ENCODE assay signal across 39 cellular contexts in genomic region chr4:79341893-79342653, GRCh38. TPM values are rescaled to one million over a fixed set of nuclear protein-coding genes. Genes with fewer than 3 reads are reported as not detected.
"Had no signal": no experiment of that assay in that cellular context is flagged by ENCODE, and none has a peak within 500 bp of the region (broad histone marks: within the 10 kb centered on the region; RNA-seq: fewer than 3 reads in every experiment).

No MANE protein-coding gene starts in this region.

- FAIRE-seq: astrocyte, bronchial epithelial cell, colon had no signal

- DNase-seq: activated effector memory CD4-positive, alpha-beta T cell treated with anti-CD3 and anti-CD28 coated beads, Interleukin-2, amount 50 U/mL, for 16 hours; activated effector memory CD4-positive, alpha-beta T cell treated with Interleukin-2 at 50 U/mL for 16 hours; activated gamma-delta T cell; activated gamma-delta T cell treated with Interleukin-2 at 50 U/mL for 16 hours; activated naive CD4-positive, alpha-beta T cell; activated naive CD4-positive, alpha-beta T cell treated with anti-CD3 and anti-CD28 coated beads for 36 hours; activated naive CD4-positive, alpha-beta T cell treated with anti-CD3 and anti-CD28 coated beads, Interleukin-2, amount 10 ng/mL, durations not matched to agents 7 days and 5 days; activated naive CD4-positive, alpha-beta T cell treated with anti-CD3 and anti-CD28 coated beads, Interleukin-2, amount 50 U/mL, for 16 hours; activated naive CD4-positive, alpha-beta T cell treated with Interleukin-2 at 50 U/mL for 16 hours; activated naive CD8-positive, alpha-beta T cell treated with anti-CD3 and anti-CD28 coated beads for 36 hours; activated naive CD8-positive, alpha-beta T cell treated with anti-CD3 and anti-CD28 coated beads, Interleukin-2, amount 10 ng/mL, durations not matched to agents 7 days and 5 days; activated naive CD8-positive, alpha-beta T cell treated with anti-CD3 and anti-CD28 coated beads, Interleukin-2, amount 50 U/mL, for 24 hours; activated T-cell treated with anti-CD3 and anti-CD28 coated beads, Interleukin-2, amount 50 U/mL, for 4 hours; activated T-cell treated with anti-CD3 and anti-CD28 coated beads, Interleukin-2, amount 50 U/mL, for 48 hours; activated T-cell treated with anti-CD3 and anti-CD28 coated beads, Interleukin-2, amount 50 U/mL, for 72 hours; adrenal gland; amniotic stem cell; amygdala; anterior cingulate cortex; aorta; body of pancreas; brain microvascular endothelial cell; caudate nucleus; central memory CD4-positive, alpha-beta T cell; cerebellar nuclear complex had no signal

- H3K27ac ChIP-seq: adrenal gland, ascending aorta, body of pancreas, brain microvascular endothelial cell, breast epithelium, cardiac muscle cell had no signal

- H3K36me3 ChIP-seq: adrenal gland, ascending aorta, brain microvascular endothelial cell, cardiac muscle cell had no signal

- H3K4me3 ChIP-seq: adrenal gland, ascending aorta, body of pancreas, breast epithelium, cardiac muscle cell had no signal

- H3K9me3 ChIP-seq: adrenal gland had no signal

- H3K4me1 ChIP-seq: adrenal gland, body of pancreas, breast epithelium had no signal

- H3K27me3 ChIP-seq: adrenal gland, ascending aorta, body of pancreas, brain microvascular endothelial cell, breast epithelium, cardiac muscle cell had no signal

- ATAC-seq: activated naive CD4-positive, alpha-beta T cell treated with anti-CD3 and anti-CD28 coated beads, Interleukin-2, amount 50 U/mL, for 72 hours; activated naive CD8-positive, alpha-beta T cell treated with anti-CD3 and anti-CD28 coated beads, Interleukin-2, amount 50 U/mL, for 24 hours; activated T-cell treated with anti-CD3 and anti-CD28 coated beads, Interleukin-2, amount 50 U/mL, for 4 hours; activated T-cell treated with anti-CD3 and anti-CD28 coated beads, Interleukin-2, amount 50 U/mL, for 72 hours; activated T-helper 17 cell treated with anti-CD3 and anti-CD28 coated beads, Interleukin-2, amount 50 U/mL, for 72 hours; body of pancreas had no signal

RNA-seq across cellular contexts. Expression of gene NAA11, which starts 16.2 kb away (rescaled TPM):
- total RNA-seq: activated naive CD4-positive, alpha-beta T cell treated with anti-CD3 and anti-CD28 coated beads for 36 hours; activated naive CD4-positive, alpha-beta T cell treated with anti-CD3 and anti-CD28 coated beads, Interleukin-2, amount 50 U/mL, for 72 hours; activated naive CD8-positive, alpha-beta T cell treated with anti-CD3 and anti-CD28 coated beads for 36 hours; activated naive CD8-positive, alpha-beta T cell treated with anti-CD3 and anti-CD28 coated beads, Interleukin-2, amount 10 ng/mL, durations not matched to agents 7 days and 5 days; activated T-cell treated with anti-CD3 and anti-CD28 coated beads, Interleukin-2, amount 50 U/mL, for 4 hours; activated T-cell treated with anti-CD3 and anti-CD28 coated beads, Interleukin-2, amount 50 U/mL, for 72 hours; activated T-helper 1 cell treated with anti-CD3 and anti-CD28 coated beads, Interleukin-12 subunit alpha, Interleukin-12 subunit beta, Interleukin-2, Interleukin-4 antibody, amounts not matched to agents 30 ng/mL and 10 ng/mL and 1 ng/mL, durations not matched to agents 14 hours and 24 hours and 36 hours; activated T-helper 17 cell treated with anti-CD3 and anti-CD28 coated beads, Interleukin-2, amount 50 U/mL, for 72 hours; activated T-helper 2 cell treated with anti-CD3 and anti-CD28 coated beads, Interferon-gamma antibody, Interleukin-2, Interleukin-4, amounts not matched to agents 10 μg/mL and 5 μg/mL and 100 μg/mL, durations not matched to agents 14 hours and 24 hours and 36 hours; adrenal gland; aorta; ascending aorta; astrocyte; body of pancreas; breast epithelium; bronchial epithelial cell; cardiac muscle cell; cardiac septum; cerebellum; chondrocyte had no signal
- polyA plus RNA-seq: adipose tissue, adrenal gland, aorta, cardiac muscle cell had no signal
